Comparison of ENCODE assay signal across 8 cellular contexts in genomic region chr1:226680653-226681052, GRCh38. TPM values are rescaled to one million over a fixed set of nuclear protein-coding genes. Genes with fewer than 3 reads are reported as not detected.
DNase-seq lines count a peak whose midpoint lies in the region; ATAC-seq and TF ChIP-seq lines count a peak whose summit lies in the region.

No MANE protein-coding gene starts in this region.

- H3K4me1 ChIP-seq in BLaER1 (peaks cover 100% of the 10 kb centered on the region), OCI-LY3 (ENCODE audit: low read length) (peaks cover 34% of the 10 kb centered on the region), parathyroid adenoma (peaks cover 2% of the 10 kb centered on the region)

- H3K4me2 ChIP-seq in BLaER1 (peak overlapping the region; percentile 94), OCI-LY3 (ENCODE audit: low read length) (peak overlapping the region; percentile 84), parathyroid adenoma (ENCODE audit: low read length) (peak overlapping the region; percentile 57)

- H2AFZ ChIP-seq in OCI-LY3 (ENCODE audit: low read depth, low read length) (no peak overlapping the region), parathyroid adenoma (no peak overlapping the region)

- peak overlapping the region; percentile 80 for H3K27ac Mint-ChIP-seq in endothelial cell (ENCODE audit: unreplicated experiment)

- H3K4me3 ChIP-seq in BLaER1 (peak overlapping the region; percentile 63; the same call in 1 of the 2 replicates), OCI-LY3 (ENCODE audit: low read length) (peak overlapping the region; percentile 78), parathyroid adenoma (ENCODE audit: low read depth, low read length) (peak overlapping the region; percentile 12)

- peaks cover 35% of the 10 kb centered on the region for H3K36me3 Mint-ChIP-seq in endothelial cell (ENCODE audit: low read depth, unreplicated experiment)

- H3K4me1 Mint-ChIP-seq in endothelial cell (ENCODE audit: unreplicated experiment) = peaks cover 72% of the 10 kb centered on the region

- H3K27ac ChIP-seq in BLaER1 = peak overlapping the region; percentile 79
- H3K27ac ChIP-seq in OCI-LY3 (ENCODE audit: low read length) = no peak overlapping the region
- peak overlapping the region; percentile 52 for H3K27ac ChIP-seq in parathyroid adenoma

- H3K27me3 Mint-ChIP-seq in endothelial cell (ENCODE audit: unreplicated experiment) = peaks cover 8% of the 10 kb centered on the region

- DNase-seq in endothelial cell (ENCODE audit: low spot score) = no peak
- no peak for DNase-seq in kidney tubule cell (ENCODE audit: low spot score)

- H3K4me3 Mint-ChIP-seq in endothelial cell (ENCODE audit: unreplicated experiment) = peak overlapping the region; percentile 73

- peak overlapping the region; percentile 75; the same call in 1 of the 2 replicates for H3K9ac ChIP-seq in BLaER1
- peak overlapping the region; percentile 63 for H3K9ac ChIP-seq in OCI-LY3 (ENCODE audit: low read length)
- no peak overlapping the region for H3K9ac ChIP-seq in parathyroid adenoma

- H4K20me1 ChIP-seq in BLaER1 (peaks cover 88% of the 10 kb centered on the region), OCI-LY3 (ENCODE audit: insufficient read depth, low read length) (peaks cover 12% of the 10 kb centered on the region; the same call in 1 of the 2 replicates)

- H3K36me3 ChIP-seq in BLaER1 (peaks cover 25% of the 10 kb centered on the region), OCI-LY3 (replicated peaks; ENCODE audit: low read depth, low read length) (no peaks in the 10 kb centered on the region), parathyroid adenoma (ENCODE audit: control insufficient read depth, insufficient read depth, low read length) (no peaks in the 10 kb centered on the region)

- TF ChIP-seq CTCF in OCI-LY3 (IDR thresholded peaks at IDR 0.05; ENCODE audit: low read depth, low read length) (no peak), endothelial cell (IDR thresholded peaks at IDR 0.05; ENCODE audit: unreplicated experiment) (no peak), parathyroid adenoma (IDR thresholded peaks at IDR 0.05) (no peak)

- H3K27me3 ChIP-seq in BLaER1 (no peaks in the 10 kb centered on the region), OCI-LY3 (ENCODE audit: low read depth, low read length) (peaks cover 7% of the 10 kb centered on the region; the same call in 1 of the 2 replicates), parathyroid adenoma (ENCODE audit: control insufficient read depth, insufficient read depth, low read length) (no peaks in the 10 kb centered on the region)

- H3K79me2 ChIP-seq in OCI-LY3 (ENCODE audit: low read length) = no peaks in the 10 kb centered on the region
- no peaks in the 10 kb centered on the region for H3K79me2 ChIP-seq in parathyroid adenoma

- H3K9me3 ChIP-seq in BLaER1 (no peaks in the 10 kb centered on the region), OCI-LY3 (ENCODE audit: insufficient read depth, low read length) (no peaks in the 10 kb centered on the region), parathyroid adenoma (ENCODE audit: control insufficient read depth, low read length) (no peaks in the 10 kb centered on the region)

- H3K9me3 Mint-ChIP-seq in endothelial cell (ENCODE audit: unreplicated experiment) = no peaks in the 10 kb centered on the region

- no peak for ATAC-seq in HG03135 (IDR thresholded peaks at IDR 0.05; ENCODE audit: unreplicated experiment)
- no peak for ATAC-seq in HG03439 (IDR thresholded peaks at IDR 0.05; ENCODE audit: unreplicated experiment)
- ATAC-seq in HG03045 (IDR thresholded peaks at IDR 0.05; ENCODE audit: unreplicated experiment) = no peak

RNA-seq across cellular contexts. Expression of gene ITPKB, which starts 58.4 kb away (rescaled TPM):
- total RNA-seq in endothelial cell (ENCODE audit: unreplicated experiment) = 144 TPM

Comparison
In these comparisons a context has a peak if more than half of its experiments do, and no peak if none do; other contexts are left out.
1. H3K4me3 ChIP-seq: peak in every context shown above with its lines; median percentile 78 in OCI-LY3; 63 in BLaER1; 12 in parathyroid adenoma.